Comparison of ENCODE assay signal across 1 cellular context in the genomic region with DNA sequence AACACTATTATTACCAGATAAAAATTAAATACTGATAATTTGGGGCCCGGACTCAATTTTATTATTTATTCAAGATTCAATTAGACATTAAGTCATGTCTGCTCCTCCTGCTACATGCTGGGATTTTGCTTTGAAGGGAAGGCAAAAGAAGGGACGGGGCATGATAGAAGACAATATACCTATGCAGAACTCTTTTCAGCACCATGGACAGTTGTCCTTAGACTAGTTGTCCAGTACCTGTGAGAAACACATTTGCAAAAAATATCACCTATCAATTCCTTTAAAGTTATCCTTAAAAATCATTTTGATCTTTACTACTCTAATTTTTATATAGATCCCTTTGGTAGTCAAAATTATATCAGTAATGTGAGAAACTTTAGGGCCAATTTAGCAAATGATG.
TF ChIP-seq lines count a peak whose summit lies in the region.

No MANE protein-coding gene starts in this region.

TF ChIP-seq in IMR-90, 13 proteins besides CTCF, POLR2A, EP300 and RAD21 (continued from another document):
- TF ChIP-seq BHLHE40 (IDR thresholded peaks at IDR 0.05; ENCODE audit: low read depth, low read length): no peak
- TF ChIP-seq, protein P1, sequence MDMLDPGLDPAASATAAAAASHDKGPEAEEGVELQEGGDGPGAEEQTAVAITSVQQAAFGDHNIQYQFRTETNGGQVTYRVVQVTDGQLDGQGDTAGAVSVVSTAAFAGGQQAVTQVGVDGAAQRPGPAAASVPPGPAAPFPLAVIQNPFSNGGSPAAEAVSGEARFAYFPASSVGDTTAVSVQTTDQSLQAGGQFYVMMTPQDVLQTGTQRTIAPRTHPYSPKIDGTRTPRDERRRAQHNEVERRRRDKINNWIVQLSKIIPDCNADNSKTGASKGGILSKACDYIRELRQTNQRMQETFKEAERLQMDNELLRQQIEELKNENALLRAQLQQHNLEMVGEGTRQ (IDR thresholded peaks at IDR 0.05; ENCODE audit: low read depth, low read length): no peak
- TF ChIP-seq MXI1 (IDR thresholded peaks at IDR 0.05; ENCODE audit: borderline replicate concordance, low read depth, low read length): no peak
